Comparison of ENCODE assay signal across 16 cellular contexts in genomic region chr13:113437408-113438010, GRCh38. TPM values are rescaled to one million over a fixed set of nuclear protein-coding genes. Genes with fewer than 3 reads are reported as not detected.
DNase-seq lines count a peak whose midpoint lies in the region; ATAC-seq, FAIRE-seq and TF ChIP-seq lines count a peak whose summit lies in the region.
"Had no signal": no experiment of that assay in that cellular context is flagged by ENCODE, and none has a peak within 500 bp of the region (broad histone marks: within the 10 kb centered on the region; RNA-seq: fewer than 3 reads in every experiment).

No MANE protein-coding gene starts in this region.

- no peak overlapping the region for H3K4me3 ChIP-seq in GM23248
- H3K4me3 ChIP-seq in Panc1 (ENCODE audit: low read depth in 2 of 2, low read length in 2 of 2) = no peak overlapping the region
- H3K4me3 ChIP-seq in right cardiac atrium (ENCODE audit: low read length) = no peak overlapping the region
- no peak overlapping the region for H3K4me3 ChIP-seq in rectal smooth muscle tissue (ENCODE audit: low read length)
- no peak overlapping the region for H3K4me3 ChIP-seq in smooth muscle cell

- DNase-seq in GM23248 (peak; percentile 36), Panc1 (ENCODE audit: low read depth, low spot score) (no peak), right cardiac atrium (peak in 1 of 3 donors; percentile 47), frontal cortex (ENCODE audit: low spot score in 2 of 2) (no peak), smooth muscle cell (lab: John Stamatoyannopoulos, UW; ENCODE audit: unreplicated experiment) (no peak)
- DNase-seq: activated CD4-positive, alpha-beta T cell treated with anti-CD3 and anti-CD28 coated beads, Interleukin-2, amount 50 U/mL, for 4 hours; CD4-positive, alpha-beta memory T cell; dermis blood vessel endothelial cell; KBM-7; NCI-H510A treated with DMSO at 0.1 percent for 48 hours; stimulated activated CD4-positive, alpha-beta T cell treated with anti-CD3 and anti-CD28 coated beads, Interleukin-4, amount 100 ng/mL, for 24 hours had no signal

- no peaks in the 10 kb centered on the region for H3K36me3 ChIP-seq in GM23248 (ENCODE audit: low read depth)
- H3K36me3 ChIP-seq in Panc1 (ENCODE audit: control insufficient read depth, insufficient read depth, low read length) = no peaks in the 10 kb centered on the region
- H3K36me3 ChIP-seq in rectal smooth muscle tissue (ENCODE audit: control insufficient read depth, insufficient read depth, low read length) = no peaks in the 10 kb centered on the region
- H3K36me3 ChIP-seq in smooth muscle cell (ENCODE audit: low read depth) = peaks cover 5% of the 10 kb centered on the region

- H3K79me2 ChIP-seq in GM23248 (ENCODE audit: insufficient read depth) (no peaks in the 10 kb centered on the region), smooth muscle cell (ENCODE audit: low read depth) (no peaks in the 10 kb centered on the region)

- H3F3A ChIP-seq in GM23248 (ENCODE audit: insufficient read depth) (no peaks in the 10 kb centered on the region), smooth muscle cell (ENCODE audit: low read depth) (no peaks in the 10 kb centered on the region)

- TF ChIP-seq CTCF in Panc1 (IDR thresholded peaks at IDR 0.05) = no peak
- no peak for TF ChIP-seq CTCF in smooth muscle cell (IDR thresholded peaks at IDR 0.05; ENCODE audit: borderline replicate concordance, insufficient read depth, poor library complexity, severe bottlenecking)

- H2AFZ ChIP-seq in GM23248 (no peak overlapping the region), smooth muscle cell (ENCODE audit: low read depth) (no peak overlapping the region)

- H3K9me3 ChIP-seq in GM23248 (ENCODE audit: low read depth) (no peaks in the 10 kb centered on the region), Panc1 (ENCODE audit: control insufficient read depth, insufficient read depth, low read depth, low read length) (no peaks in the 10 kb centered on the region), right cardiac atrium (ENCODE audit: control insufficient read depth, low read length) (no peaks in the 10 kb centered on the region), smooth muscle cell (replicated peaks; ENCODE audit: low read depth) (no peaks in the 10 kb centered on the region)

- CTCF ChIA-PET in Panc1 (lab: Charles Lee) = interaction anchor here (0.5 kb wide), 1 partner anchor 13 kb away, joined by 3 read pairs; no protein-coding TSS in a partner anchor

- ATAC-seq in Panc1 (peak; percentile 88), right cardiac atrium (peak in 1 of 2 donors; percentile 46), HG03139 (IDR thresholded peaks at IDR 0.05; ENCODE audit: unreplicated experiment) (no peak)
- ATAC-seq: stimulated activated memory B cell treated with anti-CD40 and anti-IgM and Interleukin-4, amounts not matched to agents 10 μg/mL and 1 μg/mL and 100 μg/mL, for 72 hours had no signal

- BruUV-seq in Panc1 (replicated peaks; lab: Mats Ljungman, UMichigan) = no TSS peak

- H3K27ac ChIP-seq in GM23248 (no peak overlapping the region), Panc1 (ENCODE audit: low read length) (no peak overlapping the region), right cardiac atrium (ENCODE audit: low read length) (peak overlapping the region; percentile 20), rectal smooth muscle tissue (ENCODE audit: low read depth, low read length) (peak overlapping the region; percentile 46), smooth muscle cell (ENCODE audit: low read depth) (no peak overlapping the region)

- H3K9ac ChIP-seq in GM23248 (no peak overlapping the region), rectal smooth muscle tissue (ENCODE audit: low read length) (no peak overlapping the region), smooth muscle cell (ENCODE audit: low read depth) (no peak overlapping the region)

- H3K4me2 ChIP-seq in GM23248 (ENCODE audit: unreplicated experiment) (no peak overlapping the region), smooth muscle cell (no peak overlapping the region)

- intact Hi-C loops in Panc1 (cut with micrococcal nuclease; ENCODE audit: unreplicated experiment) = no loop called here
- intact Hi-C loops in right cardiac atrium (cut with DNase I) = no loop called here

- H3K4me1 ChIP-seq in GM23248 (ENCODE audit: insufficient read depth) = no peaks in the 10 kb centered on the region
- no peaks in the 10 kb centered on the region for H3K4me1 ChIP-seq in Panc1 (ENCODE audit: control insufficient read depth, insufficient read depth, low read length)
- no peaks in the 10 kb centered on the region for H3K4me1 ChIP-seq in right cardiac atrium (ENCODE audit: control insufficient read depth, insufficient read depth, low read length)
- no peaks in the 10 kb centered on the region for H3K4me1 ChIP-seq in rectal smooth muscle tissue (ENCODE audit: control insufficient read depth, insufficient read depth, low read length)
- no peaks in the 10 kb centered on the region for H3K4me1 ChIP-seq in smooth muscle cell (ENCODE audit: low read depth)

- FAIRE-seq in frontal cortex (lab: Jason Lieb, UNC) = no peak
- FAIRE-seq: astrocyte, GM19239 had no signal

- POLR2A ChIA-PET in Panc1 (lab: Charles Lee) = no interaction called here

- H3K9me2 ChIP-seq in GM23248 (ENCODE audit: insufficient read depth) = no peaks in the 10 kb centered on the region

- 70 to 72% methylated on average over 16 to 17 of the region's 17 CpGs for WGBS in GM23248 (ENCODE audit: low coverage in 1 of 2, low lambda C conversion rate in 2 of 2, missing lambda C conversion rate in 2 of 2), 2 experiments
- WGBS in right cardiac atrium = 73% methylated on average over 17 of the region's 17 CpGs
- WGBS in smooth muscle cell (ENCODE audit: low lambda C conversion rate) = 89% methylated on average over 17 of the region's 17 CpGs

- H4K20me1 ChIP-seq in GM23248 (ENCODE audit: insufficient read depth) (no peaks in the 10 kb centered on the region), smooth muscle cell (ENCODE audit: low read depth) (no peaks in the 10 kb centered on the region)

- in situ Hi-C loops in GM23248 (cut with MboI) (no loop called here), Panc1 (cut with HindIII; ENCODE audit: low pct_unique_long_range_greater_than_20kb, low sequenced_read_pairs) (no loop called here)

- no peaks in the 10 kb centered on the region for H3K27me3 ChIP-seq in GM23248 (replicated peaks; ENCODE audit: insufficient read depth)
- no peaks in the 10 kb centered on the region for H3K27me3 ChIP-seq in Panc1 (ENCODE audit: control insufficient read depth, insufficient read depth, low read length)
- no peaks in the 10 kb centered on the region for H3K27me3 ChIP-seq in right cardiac atrium (ENCODE audit: control insufficient read depth, insufficient read depth)
- H3K27me3 ChIP-seq in rectal smooth muscle tissue (ENCODE audit: control insufficient read depth, insufficient read depth, low read length) = no peaks in the 10 kb centered on the region
- H3K27me3 ChIP-seq in smooth muscle cell (ENCODE audit: low read depth) = no peaks in the 10 kb centered on the region

RNA-seq across cellular contexts. Expression of gene ADPRHL1, which starts 15.8 kb away (rescaled TPM):
- 1.4 and 2.2 TPM in 2 replicates for total RNA-seq in GM23248 (2014; rRNA removed; shearing (Covaris generic))
- polyA plus RNA-seq in GM23248 (2016; fragmentation: Nextera tagmentation; extraction: Ambion mirVana) = 1.6 and 1.8 TPM in 2 replicates
- 4.8 TPM for total RNA-seq in Panc1 (2021; ENCODE audit: unreplicated experiment)
- 7.1 TPM for polyA plus RNA-seq in Panc1 (2012; ENCODE audit: insufficient read length)
- total RNA-seq in right cardiac atrium = 100 to 1,000 TPM; 320 to 446 (median 375) TPM
- 280 TPM for polyA plus RNA-seq in right cardiac atrium
- 1.2 TPM for total RNA-seq in frontal cortex
- 0.18 and 0.99 TPM in 2 replicates for total RNA-seq in smooth muscle cell
- 1.1 and 1.2 TPM in 2 replicates for polyA plus RNA-seq in smooth muscle cell

RNA-seq across cellular contexts. Expression of gene DCUN1D2, which starts 53.0 kb away (rescaled TPM):
- 9.9 and 22.1 TPM in 2 replicates for total RNA-seq in GM23248 (2014; rRNA removed; shearing (Covaris generic))
- polyA plus RNA-seq in GM23248 (2016; fragmentation: Nextera tagmentation; extraction: Ambion mirVana) = 7.2 and 11.1 TPM in 2 replicates
- 22.8 TPM for total RNA-seq in Panc1 (2021; ENCODE audit: unreplicated experiment)
- polyA plus RNA-seq in Panc1 (2012; ENCODE audit: insufficient read length) = 9.0 TPM
- 100 to 1,000 TPM; 124 to 160 (median 142) TPM for total RNA-seq in right cardiac atrium
- 91.6 TPM for polyA plus RNA-seq in right cardiac atrium
- total RNA-seq in frontal cortex = 11.8 TPM
- total RNA-seq in smooth muscle cell = 6.3 and 10.6 TPM in 2 replicates
- polyA plus RNA-seq in smooth muscle cell = 9.4 and 10.8 TPM in 2 replicates

Comparison
In these comparisons a context has a peak if more than half of its experiments do, and no peak if none do; other contexts are left out.
1. H3K27ac ChIP-seq: peak in right cardiac atrium (single experiment) and rectal smooth muscle tissue (single experiment); none in GM23248 (single experiment), Panc1 (single experiment) and smooth muscle cell (single experiment).
2. RNA of gene ADPRHL1, which starts 15.8 kb away (total RNA-seq): 320 to 446 TPM in right cardiac atrium; 4.8 TPM in Panc1 (single experiment), 1.4 to 2.2 TPM in GM23248, 1.2 TPM in frontal cortex (single experiment) and 0.18 to 0.99 TPM in smooth muscle cell; every median in the first group is over 10 times any median in the second.